ENCODE assay signal across 21 cellular contexts in genomic region chr22:46526484-46526839, GRCh38. TPM values are rescaled to one million over a fixed set of nuclear protein-coding genes. Genes with fewer than 3 reads are reported as not detected.
A peak's percentile ranks its signal among the peaks of the same experiment; 100 is the strongest.
DNase-seq lines count a peak whose midpoint lies in the region; ATAC-seq, FAIRE-seq and TF ChIP-seq lines count a peak whose summit lies in the region.
"Had no signal": no experiment of that assay in that cellular context is flagged by ENCODE, and none has a peak within 500 bp of the region (broad histone marks: within the 10 kb centered on the region; RNA-seq: fewer than 3 reads in every experiment).

No MANE protein-coding gene starts in this region.

- no peaks in the 10 kb centered on the region for H3K9me3 ChIP-seq in A549
- no peaks in the 10 kb centered on the region for H3K9me3 ChIP-seq in HCT116 (ENCODE audit: control insufficient read depth in 1 of 2, insufficient read depth in 1 of 2, low read depth in 1 of 2, low read length in 2 of 2)
- no peaks in the 10 kb centered on the region for H3K9me3 ChIP-seq in esophagus squamous epithelium
- H3K9me3 ChIP-seq in stomach: no peaks in the 10 kb centered on the region
- H3K9me3 ChIP-seq: Caco-2, SJCRH30 had no signal

- CTCF ChIA-PET in A549 (lab: Yijun Ruan, JAX): interaction anchor here (1.1 to 5.7 kb wide), 3 partner anchors 16 to 170 kb away, joined by 3 to 25 read pairs (median 19); no protein-coding TSS in a partner anchor
- CTCF ChIA-PET in HCT116 (lab: Charles Lee): no interaction called here

- DNase-seq in A549 (ENCODE audit: low read depth in 1 of 2, low spot score in 1 of 2) (no peak), HCT116 (ENCODE audit: low read depth, low spot score) (no peak), esophagus squamous epithelium (lab: John Stamatoyannopoulos, UW) (no peak), cortex of kidney (lab: John Stamatoyannopoulos, UW) (no peak), stomach (no peak)
- no peak for DNase-seq in effector CD8-positive, alpha-beta T cell (lab: John Stamatoyannopoulos, UW)
- DNase-seq: Caco-2, GF-D8, GOT3, HFFc6, NCI-H1417 treated with DMSO at 0.1 percent for 48 hours, NCI-H187 treated with DMSO at 0.1 percent for 48 hours, NCI-H2227 treated with DMSO at 0.1 percent for 48 hours, NCI-H524, NCI-H82, OCI-M1, SJCRH30 had no signal

- BruUV-seq in HCT116 (replicated peaks; lab: Mats Ljungman, UMichigan): no TSS peak

- peaks cover 10% of the 10 kb centered on the region for H3K36me3 Mint-ChIP-seq in brain
- H3K36me3 Mint-ChIP-seq: CD14-positive monocyte had no signal

- no peak overlapping the region for H3K4me3 Mint-ChIP-seq in brain
- H3K4me3 Mint-ChIP-seq: CD14-positive monocyte, HFFc6 had no signal

- 88% methylated on average over 3 of the region's 8 CpGs for WGBS in A549 (ENCODE audit: missing lambda C conversion rate)
- WGBS in esophagus squamous epithelium, 2 donors: 49 to 62% methylated on average over 6 to 8 of the region's 8 CpGs
- 65 to 93% (median 71%) methylated on average over 8 of the region's 8 CpGs for WGBS in stomach, 5 donors

- peaks cover 15% of the 10 kb centered on the region for H3K79me2 ChIP-seq in HCT116 (ENCODE audit: insufficient read depth, low read length)

- POLR2A ChIA-PET in A549 (lab: Yijun Ruan, JAX): no interaction called here
- POLR2A ChIA-PET in HCT116 (lab: Charles Lee): no interaction called here

- H3K9me2 ChIP-seq in HCT116 (ENCODE audit: insufficient read depth): no peaks in the 10 kb centered on the region

- H3K9ac ChIP-seq in HCT116 (ENCODE audit: low read length): no peak overlapping the region

- no peak overlapping the region for H2AFZ ChIP-seq in HCT116 (ENCODE audit: low read depth, low read length, poor library complexity, severe bottlenecking)

- H3K4me2 ChIP-seq in A549: peak overlapping the region; percentile 77
- peak overlapping the region; percentile 22; the same call in 1 of the 2 replicates for H3K4me2 ChIP-seq in HCT116 (ENCODE audit: low read length)

- intact Hi-C loops in HCT116 (cut with micrococcal nuclease) (no loop called here), esophagus squamous epithelium (cut with DNase I) (no loop called here), stomach (cut with DNase I; ENCODE audit: low total_unique reads) (no loop called here)

- no peaks in the 10 kb centered on the region for H4K20me1 ChIP-seq in HCT116 (ENCODE audit: insufficient read depth)

- no peak for TF ChIP-seq POLR2A in A549 (IDR thresholded peaks at IDR 0.05; ENCODE audit: low read length)
- no peak for TF ChIP-seq POLR2A in HCT116 (IDR thresholded peaks at IDR 0.05; ENCODE audit: borderline replicate concordance, extremely low read depth, insufficient read depth, insufficient read length)
- TF ChIP-seq POLR2A in esophagus squamous epithelium (IDR thresholded peaks at IDR 0.05): no peak
- no peak for TF ChIP-seq POLR2A in stomach (IDR thresholded peaks at IDR 0.05)

- H3K4me1 ChIP-seq in A549: peaks cover 81% of the 10 kb centered on the region
- H3K4me1 ChIP-seq in HCT116 (ENCODE audit: control insufficient read depth in 1 of 2, insufficient read depth in 2 of 2, low read length in 2 of 2): peaks cover 9 to 37% of the 10 kb centered on the region in 2 experiments
- peaks cover 18 to 73% (median 35%) of the 10 kb centered on the region in 3 donors for H3K4me1 ChIP-seq in esophagus squamous epithelium
- H3K4me1 ChIP-seq in stomach: peaks cover 7 to 42% (median 27%) of the 10 kb centered on the region in 4 donors
- H3K4me1 ChIP-seq: SJCRH30 had no signal

- no peaks in the 10 kb centered on the region for H3K27me3 ChIP-seq in HCT116 (ENCODE audit: insufficient read depth, low read length)
- no peaks in the 10 kb centered on the region for H3K27me3 ChIP-seq in esophagus squamous epithelium
- peaks cover 0 to 16% (median 0%) of the 10 kb centered on the region in 3 donors for H3K27me3 ChIP-seq in stomach

- RAD21 ChIA-PET in HCT116 (lab: Charles Lee; ENCODE audit: low non-redundant PET in 1 of 2, low total read pairs in 2 of 2, uncharacterized antibody in 2 of 2, unreplicated experiment in 2 of 2): interaction anchor here in 1 of 2 experiments (0.6 kb wide), 1 partner anchor 163 kb away, joined by 3 read pairs; no protein-coding TSS in a partner anchor

- H3K4me1 Mint-ChIP-seq in brain: peaks cover 48% of the 10 kb centered on the region

- peak overlapping the region; percentile 91 to 99 for H3K27ac ChIP-seq in A549
- no peak overlapping the region; the same call in 1 of the 2 replicates for H3K27ac ChIP-seq in HCT116 (ENCODE audit: low read depth, low read length)
- H3K27ac ChIP-seq in esophagus squamous epithelium: peak overlapping the region; percentile 64 to 79 (median 65)
- no peak overlapping the region for H3K27ac ChIP-seq in stomach
- H3K27ac ChIP-seq: SJCRH30 had no signal

- H3K27ac Mint-ChIP-seq in brain: peak overlapping the region in 3 of 5 experiments; percentile 66 to 73 (median 66)
- H3K27ac Mint-ChIP-seq: HFFc6 had no signal

- no peak for TF ChIP-seq CTCF in A549 (IDR thresholded peaks at IDR 0.05)
- no peak for TF ChIP-seq CTCF in HCT116 (IDR thresholded peaks at IDR 0.05 in 2 of 3, conservative IDR thresholded peaks at IDR 0.05 in 1 of 3; ENCODE audit: borderline replicate concordance in 1 of 3, insufficient read depth in 1 of 3, low read depth in 2 of 3, low read length in 2 of 3)
- TF ChIP-seq CTCF in brain (conservative IDR thresholded peaks at IDR 0.05): no peak
- no peak for TF ChIP-seq CTCF in esophagus squamous epithelium (IDR thresholded peaks at IDR 0.05)
- no peak for TF ChIP-seq CTCF in stomach (IDR thresholded peaks at IDR 0.05)

- ATAC-seq in A549: no peak
- ATAC-seq in HCT116: no peak
- no peak for ATAC-seq in GM18870 (IDR thresholded peaks at IDR 0.05; ENCODE audit: unreplicated experiment)

- peaks cover 18% of the 10 kb centered on the region for H3K27me3 Mint-ChIP-seq in brain

- no peak for TF ChIP-seq RAD21 in A549 (conservative IDR thresholded peaks at IDR 0.05 in 1 of 2, IDR thresholded peaks at IDR 0.05 in 1 of 2)
- TF ChIP-seq RAD21 in HCT116 (IDR thresholded peaks at IDR 0.05; ENCODE audit: low read depth): no peak

- H3K9me3 Mint-ChIP-seq in brain: peaks cover 0 to 9% (median 2%) of the 10 kb centered on the region in 5 experiments
- H3K9me3 Mint-ChIP-seq: HFFc6 had no signal

- FAIRE-seq in A549 (lab: Jason Lieb, UNC): no peak
- FAIRE-seq: A204.1 had no signal

- no peak overlapping the region for H3K4me3 ChIP-seq in A549
- H3K4me3 ChIP-seq in HCT116 (replicated peaks in 1 of 2; ENCODE audit: low read depth in 1 of 2, low read length in 2 of 2): no peak overlapping the region
- no peak overlapping the region for H3K4me3 ChIP-seq in esophagus squamous epithelium
- no peak overlapping the region for H3K4me3 ChIP-seq in stomach
- H3K4me3 ChIP-seq: SJCRH30 had no signal

- H3K36me3 ChIP-seq in HCT116 (ENCODE audit: control insufficient read depth in 1 of 2, insufficient read depth in 2 of 2, low read length in 2 of 2): no peaks in the 10 kb centered on the region
- H3K36me3 ChIP-seq in esophagus squamous epithelium: peaks cover 0 to 2% (median 0%) of the 10 kb centered on the region in 3 donors
- no peaks in the 10 kb centered on the region for H3K36me3 ChIP-seq in stomach
- H3K36me3 ChIP-seq: SJCRH30 had no signal

- no peak for TF ChIP-seq EP300 in A549 (IDR thresholded peaks at IDR 0.05)
- TF ChIP-seq EP300 in stomach (IDR thresholded peaks at IDR 0.05): no peak

TF ChIP-seq in A549, 52 proteins besides CTCF, POLR2A, EP300 and RAD21 (continues in another document):
- TF ChIP-seq EHMT2 (IDR thresholded peaks at IDR 0.05; ENCODE audit: low read depth): no peak
- no peak for TF ChIP-seq FOXS1 (CRISPR knock-in tag; IDR thresholded peaks at IDR 0.05)
- TF ChIP-seq PBX3 (IDR thresholded peaks at IDR 0.05): no peak

TF ChIP-seq in HCT116, 20 proteins besides CTCF, POLR2A, EP300 and RAD21:
- TF ChIP-seq JUND (IDR thresholded peaks at IDR 0.05) (no peak), CBX3 (IDR thresholded peaks at IDR 0.05; ENCODE audit: low read depth) (no peak), EZH2phosphoT487 (IDR thresholded peaks at IDR 0.05; ENCODE audit: borderline replicate concordance) (no peak), ZNF274 (IDR thresholded peaks at IDR 0.05; ENCODE audit: low read depth, low read length) (no peak), FOSL1 (IDR thresholded peaks at IDR 0.05; ENCODE audit: low read depth) (no peak)

RNA-seq across cellular contexts. Expression of gene CELSR1, which starts 11.0 kb away (rescaled TPM):
- polyA plus RNA-seq in A549 (2011; rRNA removed): 15.3 and 19.4 TPM in 2 replicates
- polyA plus RNA-seq in A549 (2012; cell fraction: cytosol; rRNA removed): 28.6 and 34.3 TPM in 2 replicates
- polyA plus RNA-seq in A549 (2012; cell fraction: nucleus; rRNA removed): 65.9 and 84.5 TPM in 2 replicates
- 26.9 to 31.8 TPM (median 28.4 TPM) in 3 replicates for polyA plus RNA-seq in A549 (2017; fragmentation: RNase III; extraction: RNeasy Plus Mini Kit Qiagen cat#74134 plus additional on column Dnase treatment)
- 40.5 and 50.8 TPM in 2 replicates for polyA minus RNA-seq in A549 (2011; rRNA and poly(A)+ RNA removed)
- 19.6 TPM for total RNA-seq in HCT116 (2021; ENCODE audit: unreplicated experiment)
- polyA plus RNA-seq in HCT116 (2012): 21.9 and 26.8 TPM in 2 replicates
- polyA plus RNA-seq in brain (ENCODE audit: insufficient read depth, low read depth, low replicate concordance): 1.5 TPM
- total RNA-seq in esophagus squamous epithelium: 10 to 100 TPM; 38.7 to 50.6 (median 43.7) TPM
- 10 to 100 TPM in 4 of 5 donors, under 1 TPM in 1; 0.29 to 78.2 (median 29.8) TPM for total RNA-seq in stomach
- 10 to 100 TPM in 1 of 3 donors, 1 to 10 TPM in 2; 1.8 to 15.7 (median 4.6) TPM for polyA plus RNA-seq in stomach
- total RNA-seq: SJCRH30 had no signal
- polyA plus RNA-seq: CD14-positive monocyte had no signal

Comparison
In these comparisons a context has a peak if more than half of its experiments do, and no peak if none do; other contexts are left out.
1. H3K27ac ChIP-seq: peak in A549 (2 of 2) and esophagus squamous epithelium (4 of 4); none in HCT116 (single experiment) and stomach (0 of 5).